In the genomic region with DNA sequence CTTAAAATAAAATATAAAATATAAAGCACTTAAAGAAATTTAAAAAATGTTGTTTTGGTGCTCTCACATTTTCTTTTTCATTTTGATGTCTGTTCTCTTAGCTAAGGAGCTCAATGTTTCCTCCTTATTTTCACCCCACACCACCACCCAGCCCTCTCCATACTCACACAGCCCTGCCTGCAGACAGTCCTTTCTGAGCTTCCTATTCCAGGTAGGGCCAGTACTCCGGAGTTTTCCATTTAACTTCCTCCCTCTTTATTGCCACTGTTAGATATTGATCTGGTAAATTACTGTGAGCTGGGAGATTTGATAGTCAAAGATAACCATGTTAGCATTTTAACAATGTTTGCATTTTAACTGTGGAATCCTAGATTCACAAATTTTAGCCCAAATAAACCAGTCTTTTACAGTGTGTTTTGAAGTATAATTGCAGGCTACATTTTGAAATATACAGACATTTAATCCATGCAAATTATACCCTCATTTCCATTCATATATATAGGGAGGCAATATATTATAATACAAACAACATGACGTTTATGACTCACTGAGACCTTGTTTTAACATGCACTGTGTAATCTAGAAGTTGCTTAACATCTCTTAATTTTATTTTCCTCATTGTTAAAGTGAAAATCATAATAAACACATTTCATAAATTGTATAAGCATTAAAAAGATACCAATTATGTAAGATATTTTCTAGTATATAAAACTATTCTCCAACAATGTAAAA, we compare ENCODE assay signal across 16 cellular contexts.
"Had no signal": no experiment of that assay in that cellular context is flagged by ENCODE, and none has a peak within 500 bp of the region (broad histone marks: within the 10 kb centered on the region; RNA-seq: fewer than 3 reads in every experiment).

No MANE protein-coding gene starts in this region.

- H3K4me1 Mint-ChIP-seq: activated T-helper 17 cell treated with anti-CD3 and anti-CD28 coated beads, Interleukin-2, amount 50 U/mL, for 72 hours; memory B cell had no signal

- H3K27me3 ChIP-seq: tibial artery had no signal

- H3K27ac ChIP-seq: epithelial cell of prostate, left ventricle myocardium inferior, tibial artery had no signal

- H3K4me1 ChIP-seq: left ventricle myocardium inferior, tibial artery had no signal

- DNase-seq: activated CD4-positive, alpha-beta T cell treated with anti-CD3 and anti-CD28 coated beads, Interleukin-2, amount 50 U/mL, for 1 hour; activated naive CD4-positive, alpha-beta T cell treated with Interleukin-2 at 50 U/mL for 16 hours; aorta; dermis blood vessel endothelial cell; effector memory CD8-positive, alpha-beta T cell; islet precursor cell; left ventricle myocardium inferior; stimulated activated CD4-positive, alpha-beta T cell treated with anti-CD3 and anti-CD28 coated beads, Interleukin-2, amount 100 ng/mL, for 48 hours; stimulated activated naive CD4-positive, alpha-beta T cell; T-helper 2 cell; tibial artery had no signal

- H3K36me3 Mint-ChIP-seq: memory B cell; natural killer cell treated with Interleukin-12 subunit alpha and Interleukin-12 subunit beta and Interleukin-15 and Interleukin-18, amount 100 ng/mL, for 72 hours had no signal

- FAIRE-seq: urothelium cell line had no signal

- ATAC-seq: activated T-helper 17 cell treated with anti-CD3 and anti-CD28 coated beads, Interleukin-2, amount 50 U/mL, for 72 hours; effector memory CD8-positive, alpha-beta T cell; natural killer cell treated with Interleukin-12 subunit alpha and Interleukin-12 subunit beta and Interleukin-15 and Interleukin-18, amount 100 ng/mL, for 72 hours had no signal

- H3K4me3 Mint-ChIP-seq: activated T-helper 17 cell treated with anti-CD3 and anti-CD28 coated beads, Interleukin-2, amount 50 U/mL, for 72 hours; effector memory CD8-positive, alpha-beta T cell; memory B cell; natural killer cell treated with Interleukin-12 subunit alpha and Interleukin-12 subunit beta and Interleukin-15 and Interleukin-18, amount 100 ng/mL, for 72 hours had no signal

- H3K4me3 ChIP-seq: left ventricle myocardium inferior, tibial artery had no signal

- H3K27me3 Mint-ChIP-seq: activated T-helper 17 cell treated with anti-CD3 and anti-CD28 coated beads, Interleukin-2, amount 50 U/mL, for 72 hours; effector memory CD8-positive, alpha-beta T cell; memory B cell; natural killer cell treated with Interleukin-12 subunit alpha and Interleukin-12 subunit beta and Interleukin-15 and Interleukin-18, amount 100 ng/mL, for 72 hours had no signal

- H3K27ac Mint-ChIP-seq: activated T-helper 17 cell treated with anti-CD3 and anti-CD28 coated beads, Interleukin-2, amount 50 U/mL, for 72 hours; effector memory CD8-positive, alpha-beta T cell; memory B cell; natural killer cell treated with Interleukin-12 subunit alpha and Interleukin-12 subunit beta and Interleukin-15 and Interleukin-18, amount 100 ng/mL, for 72 hours had no signal

- H3K36me3 ChIP-seq: left ventricle myocardium inferior, tibial artery had no signal
